In genomic region chr5:159258361-159258760, GRCh38 we compare ENCODE assay signal across 21 cellular contexts.
"Had no signal": no experiment of that assay in that cellular context is flagged by ENCODE, and none has a peak within 500 bp of the region (broad histone marks: within the 10 kb centered on the region; RNA-seq: fewer than 3 reads in every experiment).

No MANE protein-coding gene starts in this region.

- H3K4me3 ChIP-seq: K562 had no signal

- H3K4me2 ChIP-seq: KMS-11 had no signal

- H3K27ac ChIP-seq: HL-60, KMS-11, RWPE1 had no signal

- H3K9ac ChIP-seq: KMS-11 had no signal

- ATAC-seq: K562, Panc1, SK-N-SH treated with all-trans-retinoic acid at 6 μM for 48 hours had no signal

- DNase-seq: Kasumi-1, MV-4-11, NCI-H1048, NCI-H1105, NCI-H1417, NCI-H1436 treated with DMSO at 0.1 percent for 48 hours, NCI-H1694, NCI-H187 treated with DMSO at 0.1 percent for 48 hours, NCI-H2029 treated with DMSO at 0.1 percent for 48 hours, NCI-H2107, NCI-H2227 treated with DMSO at 0.1 percent for 48 hours, NCI-H524, NCI-H774, SHP77, T-helper 1 cell had no signal
